In genomic region chr7:22147113-22147512, GRCh38 we compare ENCODE assay signal across 12 cellular contexts.
DNase-seq lines count a peak whose midpoint lies in the region; ATAC-seq lines count a peak whose summit lies in the region.
"Had no signal": no experiment of that assay in that cellular context is flagged by ENCODE, and none has a peak within 500 bp of the region (broad histone marks: within the 10 kb centered on the region; RNA-seq: fewer than 3 reads in every experiment).

No MANE protein-coding gene starts in this region.

- peaks cover 18% of the 10 kb centered on the region for H3K4me1 Mint-ChIP-seq in activated T-helper 2 cell treated with anti-CD3 and anti-CD28 coated beads, Interferon-gamma antibody, Interleukin-2, Interleukin-4, amounts not matched to agents 10 μg/mL and 5 μg/mL and 100 μg/mL, durations not matched to agents 14 hours and 24 hours and 36 hours (ENCODE audit: low read depth)
- H3K4me1 Mint-ChIP-seq: stimulated activated effector memory CD8-positive, alpha-beta T cell treated with anti-CD3 and anti-CD28 coated beads, Interleukin-12 subunit alpha, Interleukin-12 subunit beta, amount 100 ng/mL, for 72 hours had no signal

- H3K23ac ChIP-seq in mesenchymal stem cell (ENCODE audit: low read length in 2 of 2): no peak overlapping the region

- no peaks in the 10 kb centered on the region for H3K36me3 ChIP-seq in mesenchymal stem cell (ENCODE audit: control insufficient read depth in 1 of 2, insufficient read depth in 2 of 2, low read depth in 1 of 2, low read length in 2 of 2)

- DNase-seq in stimulated activated CD4-positive, alpha-beta T cell treated with anti-CD3 and anti-CD28 coated beads, Interleukin-4, amount 100 ng/mL, for 24 hours: peak; percentile 11
- no peak for DNase-seq in stimulated activated CD4-positive, alpha-beta T cell treated with anti-CD3 and anti-CD28 coated beads, Interleukin-4, amount 100 ng/mL, for 1 hour
- DNase-seq in activated T-helper 2 cell treated with anti-CD3 and anti-CD28 coated beads, Interferon-gamma antibody, Interleukin-2, Interleukin-4, amounts not matched to agents 10 μg/mL and 5 μg/mL and 100 μg/mL, durations not matched to agents 14 hours and 24 hours and 36 hours (ENCODE audit: low spot score): peak; percentile 14
- no peak for DNase-seq in mesenchymal stem cell
- no peak for DNase-seq in DMS53 (lab: John Stamatoyannopoulos, UW)
- no peak for DNase-seq in NCI-H1092 treated with DMSO at 0.1 percent for 48 hours (lab: John Stamatoyannopoulos, UW)
- no peak for DNase-seq in NCI-H1092 (lab: John Stamatoyannopoulos, UW)
- DNase-seq: activated CD8-positive, alpha-beta memory T cell treated with anti-CD3 and anti-CD28 coated beads, Interleukin-2, amount 50 U/mL, for 48 hours; NCI-H1694 treated with DMSO at 0.1 percent for 48 hours had no signal

- H3K4me1 ChIP-seq in mesenchymal stem cell (ENCODE audit: control insufficient read depth, insufficient read depth, low read depth, low read length): no peaks in the 10 kb centered on the region

- H3K36me3 Mint-ChIP-seq in activated T-helper 2 cell treated with anti-CD3 and anti-CD28 coated beads, Interferon-gamma antibody, Interleukin-2, Interleukin-4, amounts not matched to agents 10 μg/mL and 5 μg/mL and 100 μg/mL, durations not matched to agents 14 hours and 24 hours and 36 hours (ENCODE audit: low read depth): no peaks in the 10 kb centered on the region
- H3K36me3 Mint-ChIP-seq: CD4-positive, CD25-positive, alpha-beta regulatory T cell; stimulated activated effector memory CD8-positive, alpha-beta T cell treated with anti-CD3 and anti-CD28 coated beads, Interleukin-12 subunit alpha, Interleukin-12 subunit beta, amount 100 ng/mL, for 72 hours had no signal

- H3K9me3 Mint-ChIP-seq in activated T-helper 2 cell treated with anti-CD3 and anti-CD28 coated beads, Interferon-gamma antibody, Interleukin-2, Interleukin-4, amounts not matched to agents 10 μg/mL and 5 μg/mL and 100 μg/mL, durations not matched to agents 14 hours and 24 hours and 36 hours: no peaks in the 10 kb centered on the region
- H3K9me3 Mint-ChIP-seq: CD4-positive, CD25-positive, alpha-beta regulatory T cell; stimulated activated effector memory CD8-positive, alpha-beta T cell treated with anti-CD3 and anti-CD28 coated beads, Interleukin-12 subunit alpha, Interleukin-12 subunit beta, amount 100 ng/mL, for 72 hours had no signal

- no peak overlapping the region for H3K18ac ChIP-seq in mesenchymal stem cell (ENCODE audit: low read depth in 1 of 2, low read length in 2 of 2)

- H3K79me1 ChIP-seq in mesenchymal stem cell (replicated peaks; ENCODE audit: low read length, poor library complexity, severe bottlenecking): no peaks in the 10 kb centered on the region

- no peak overlapping the region for H2BK5ac ChIP-seq in mesenchymal stem cell (ENCODE audit: low read depth, low read length, poor library complexity, severe bottlenecking)

- H3K14ac ChIP-seq in mesenchymal stem cell (ENCODE audit: low read length in 2 of 2): no peak overlapping the region

- H2AFZ ChIP-seq in mesenchymal stem cell (ENCODE audit: low read depth, low read length): no peak overlapping the region

- H4K91ac ChIP-seq in mesenchymal stem cell (ENCODE audit: low read length): no peak overlapping the region

- H2AK5ac ChIP-seq in mesenchymal stem cell (ENCODE audit: low read length, severe bottlenecking): no peak overlapping the region

- intact Hi-C loops in activated T-helper 2 cell treated with anti-CD3 and anti-CD28 coated beads, Interferon-gamma antibody, Interleukin-2, Interleukin-4, amounts not matched to agents 10 μg/mL and 5 μg/mL and 100 μg/mL, durations not matched to agents 14 hours and 24 hours and 36 hours (cut with micrococcal nuclease): no loop called here

- no peak overlapping the region for H2BK15ac ChIP-seq in mesenchymal stem cell (ENCODE audit: low read depth, poor library complexity, severe bottlenecking)

- no peak overlapping the region for H3K27ac ChIP-seq in mesenchymal stem cell (ENCODE audit: low read length, poor library complexity, severe bottlenecking)

- H3K4ac ChIP-seq in mesenchymal stem cell (ENCODE audit: low read depth in 1 of 2, low read length in 2 of 2): no peak overlapping the region

- H3K27ac Mint-ChIP-seq in activated T-helper 2 cell treated with anti-CD3 and anti-CD28 coated beads, Interferon-gamma antibody, Interleukin-2, Interleukin-4, amounts not matched to agents 10 μg/mL and 5 μg/mL and 100 μg/mL, durations not matched to agents 14 hours and 24 hours and 36 hours: no peak overlapping the region
- H3K27ac Mint-ChIP-seq: stimulated activated effector memory CD8-positive, alpha-beta T cell treated with anti-CD3 and anti-CD28 coated beads, Interleukin-12 subunit alpha, Interleukin-12 subunit beta, amount 100 ng/mL, for 72 hours had no signal

- peak overlapping the region in 1 of 2 experiments; percentile 73 for H3K4me3 ChIP-seq in mesenchymal stem cell (ENCODE audit: insufficient read depth in 1 of 2, low read depth in 1 of 2, low read length in 2 of 2)

- H3K27me3 ChIP-seq in mesenchymal stem cell (ENCODE audit: control insufficient read depth in 1 of 2, insufficient read depth in 1 of 2, low read length in 2 of 2): peaks cover 0 to 5% of the 10 kb centered on the region in 2 experiments

- no peak overlapping the region for H3K4me3 Mint-ChIP-seq in activated T-helper 2 cell treated with anti-CD3 and anti-CD28 coated beads, Interferon-gamma antibody, Interleukin-2, Interleukin-4, amounts not matched to agents 10 μg/mL and 5 μg/mL and 100 μg/mL, durations not matched to agents 14 hours and 24 hours and 36 hours (ENCODE audit: low read depth)
- H3K4me3 Mint-ChIP-seq: stimulated activated effector memory CD8-positive, alpha-beta T cell treated with anti-CD3 and anti-CD28 coated beads, Interleukin-12 subunit alpha, Interleukin-12 subunit beta, amount 100 ng/mL, for 72 hours had no signal

- no peak overlapping the region for H2BK12ac ChIP-seq in mesenchymal stem cell (ENCODE audit: low read length in 2 of 2)

- H3K4me2 ChIP-seq in mesenchymal stem cell (ENCODE audit: low read length, poor library complexity, severe bottlenecking): no peak overlapping the region

- no peak overlapping the region for H4K8ac ChIP-seq in mesenchymal stem cell (ENCODE audit: low read length)

- WGBS in mesenchymal stem cell: 87% methylated on average over 7 of the region's 9 CpGs

- no peak overlapping the region for H2BK120ac ChIP-seq in mesenchymal stem cell (ENCODE audit: low read depth, low read length)

- ATAC-seq in HG02938 (IDR thresholded peaks at IDR 0.05; ENCODE audit: unreplicated experiment): no peak
- ATAC-seq: stimulated activated effector memory CD8-positive, alpha-beta T cell treated with anti-CD3 and anti-CD28 coated beads, Interleukin-12 subunit alpha, Interleukin-12 subunit beta, amount 100 ng/mL, for 72 hours had no signal

- H3K9me3 ChIP-seq in mesenchymal stem cell (ENCODE audit: control insufficient read depth, low read length): no peaks in the 10 kb centered on the region

- H3K27me3 Mint-ChIP-seq in activated T-helper 2 cell treated with anti-CD3 and anti-CD28 coated beads, Interferon-gamma antibody, Interleukin-2, Interleukin-4, amounts not matched to agents 10 μg/mL and 5 μg/mL and 100 μg/mL, durations not matched to agents 14 hours and 24 hours and 36 hours (ENCODE audit: low read depth): peaks cover 7% of the 10 kb centered on the region
- H3K27me3 Mint-ChIP-seq: CD4-positive, CD25-positive, alpha-beta regulatory T cell had no signal

- peak overlapping the region; percentile 72 for H3K9ac ChIP-seq in mesenchymal stem cell (ENCODE audit: low read length)

Comparison
In these comparisons a context has a peak if more than half of its experiments do, and no peak if none do; other contexts are left out.
1. DNase-seq: peak in stimulated activated CD4-positive, alpha-beta T cell treated with anti-CD3 and anti-CD28 coated beads, Interleukin-4, amount 100 ng/mL, for 24 hours (single experiment) and activated T-helper 2 cell treated with anti-CD3 and anti-CD28 coated beads, Interferon-gamma antibody, Interleukin-2, Interleukin-4, amounts not matched to agents 10 μg/mL and 5 μg/mL and 100 μg/mL, durations not matched to agents 14 hours and 24 hours and 36 hours (single experiment); none in stimulated activated CD4-positive, alpha-beta T cell treated with anti-CD3 and anti-CD28 coated beads, Interleukin-4, amount 100 ng/mL, for 1 hour (single experiment), mesenchymal stem cell (single experiment), DMS53 (single experiment), NCI-H1092 treated with DMSO at 0.1 percent for 48 hours (single experiment) and NCI-H1092 (single experiment).